Comparison of ENCODE assay signal across 8 cellular contexts in the genomic region with DNA sequence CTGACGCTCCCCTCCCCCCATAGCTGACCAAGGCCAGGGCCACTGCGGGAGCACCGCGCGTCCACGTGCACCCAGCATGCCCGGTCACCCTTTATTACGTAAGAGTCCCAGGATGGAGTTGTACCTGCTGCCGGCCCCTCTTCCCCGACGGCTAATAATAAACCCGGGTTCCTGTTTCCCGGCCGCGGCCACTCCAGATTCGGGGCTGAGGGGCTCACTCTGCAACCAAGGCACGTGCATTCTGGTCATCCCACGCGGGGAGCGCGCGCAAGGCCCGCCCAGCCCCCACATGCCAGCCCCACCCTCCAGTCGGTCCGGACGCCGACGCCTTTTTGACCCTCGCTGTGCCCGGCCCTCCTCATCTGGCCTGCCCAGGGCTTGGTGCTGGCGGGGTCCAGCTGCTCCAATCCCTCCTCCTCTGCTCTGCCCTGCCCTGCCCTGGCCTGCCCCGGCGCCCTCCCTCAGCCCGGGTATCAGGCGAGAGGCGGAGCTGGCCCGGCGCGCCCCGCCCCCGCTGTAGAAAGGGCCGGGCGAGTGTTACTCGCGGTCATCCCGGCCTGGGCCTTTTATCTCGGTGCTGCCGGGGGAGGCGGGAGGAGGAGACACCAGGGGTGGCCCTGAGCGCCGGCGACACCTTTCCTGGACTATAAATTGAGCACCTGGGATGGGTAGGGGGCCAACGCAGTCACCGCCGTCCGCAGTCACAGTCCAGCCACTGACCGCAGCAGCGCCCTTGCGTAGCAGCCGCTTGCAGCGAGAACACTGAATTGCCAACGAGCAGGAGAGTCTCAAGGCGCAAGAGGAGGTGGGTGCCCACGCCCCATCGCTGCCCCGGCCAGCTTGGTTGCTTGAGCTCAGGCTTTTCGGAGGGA.
DNase-seq lines count a peak whose midpoint lies in the region; ATAC-seq lines count a peak whose summit lies in the region.

No MANE protein-coding gene starts in this region.

- H3K4me3 Mint-ChIP-seq in T-helper 1 cell treated with Interleukin-12 subunit alpha and Interleukin-12 subunit beta and Interleukin-4 antibody, amounts not matched to agents 30 μg/mL and 1 μg/mL, for 36 hours, result peak overlapping the region; percentile 97

- peak; percentile 31 for ATAC-seq in GM18499 (IDR thresholded peaks at IDR 0.05; ENCODE audit: insufficient read depth, unreplicated experiment)
- ATAC-seq in HG02840 (IDR thresholded peaks at IDR 0.05; ENCODE audit: low FRiP score, unreplicated experiment), result peak; percentile 49

- peaks cover 23% of the 10 kb centered on the region for H3K36me3 Mint-ChIP-seq in T-helper 1 cell treated with Interleukin-12 subunit alpha and Interleukin-12 subunit beta and Interleukin-4 antibody, amounts not matched to agents 30 μg/mL and 1 μg/mL, for 36 hours (ENCODE audit: low read depth)

- H3K4me1 Mint-ChIP-seq in T-helper 1 cell treated with Interleukin-12 subunit alpha and Interleukin-12 subunit beta and Interleukin-4 antibody, amounts not matched to agents 30 μg/mL and 1 μg/mL, for 36 hours (ENCODE audit: low read depth), result peaks cover 28% of the 10 kb centered on the region

- H3K9me3 Mint-ChIP-seq in T-helper 1 cell treated with Interleukin-12 subunit alpha and Interleukin-12 subunit beta and Interleukin-4 antibody, amounts not matched to agents 30 μg/mL and 1 μg/mL, for 36 hours, result no peaks in the 10 kb centered on the region

- no peaks in the 10 kb centered on the region for H3K27me3 Mint-ChIP-seq in T-helper 1 cell treated with Interleukin-12 subunit alpha and Interleukin-12 subunit beta and Interleukin-4 antibody, amounts not matched to agents 30 μg/mL and 1 μg/mL, for 36 hours (ENCODE audit: low read depth)

- H3K27ac Mint-ChIP-seq in T-helper 1 cell treated with Interleukin-12 subunit alpha and Interleukin-12 subunit beta and Interleukin-4 antibody, amounts not matched to agents 30 μg/mL and 1 μg/mL, for 36 hours, result peak overlapping the region; percentile 94

- DNase-seq in NCI-H146 treated with DMSO at 0.1 percent for 48 hours (lab: John Stamatoyannopoulos, UW; ENCODE audit: unreplicated experiment) (peak; percentile 87), astrocyte of the hippocampus (ENCODE audit: low read depth, low spot score) (peak; percentile 82), hypothalamus (lab: John Stamatoyannopoulos, UW) (peak; percentile 29 to 93 (median 79)), retina (peak; percentile 88), NCI-H187 (lab: John Stamatoyannopoulos, UW) (no peak)

Comparison
In these comparisons a context has a peak if more than half of its experiments do, and no peak if none do; other contexts are left out.
1. DNase-seq: peak in NCI-H146 treated with DMSO at 0.1 percent for 48 hours (single experiment), astrocyte of the hippocampus (single experiment), hypothalamus (51 of 51) and retina (single experiment); none in NCI-H187 (0 of 2).